In the genomic region with DNA sequence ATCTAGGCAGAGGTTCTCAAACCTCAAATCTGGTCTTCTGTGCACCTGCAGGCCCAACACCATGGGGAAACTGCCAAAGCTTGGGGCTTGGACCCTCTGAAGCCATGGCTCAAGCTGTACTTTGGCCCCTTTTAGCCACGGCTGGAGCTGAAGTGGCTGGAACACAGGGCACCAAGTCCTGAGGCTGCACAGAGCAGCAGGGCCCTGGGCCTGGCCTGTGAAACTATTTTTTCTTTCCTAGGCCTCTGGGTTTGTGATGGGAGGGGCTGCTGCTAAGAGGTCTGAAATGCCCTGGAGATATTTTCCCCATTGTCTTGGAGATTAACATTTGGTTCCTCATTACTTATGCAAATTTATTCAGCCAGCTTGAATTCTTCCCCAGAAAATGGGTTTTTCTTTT, we compare ENCODE assay signal across 37 cellular contexts.
"Had no signal": no experiment of that assay in that cellular context is flagged by ENCODE, and none has a peak within 500 bp of the region (broad histone marks: within the 10 kb centered on the region; RNA-seq: fewer than 3 reads in every experiment).

No MANE protein-coding gene starts in this region.

- H3K4me3 ChIP-seq: adrenal gland, cardiac muscle cell, coronary artery, dorsolateral prefrontal cortex, left lung, pancreas, prostate gland, sigmoid colon, upper lobe of left lung, vagina had no signal

- H3K36me3 Mint-ChIP-seq: brain had no signal

- H3K36me3 ChIP-seq: adrenal gland, cardiac muscle cell, left lung, pancreas, prostate gland, sigmoid colon, upper lobe of left lung, vagina had no signal

- H3K4me1 Mint-ChIP-seq: activated naive CD8-positive, alpha-beta T cell treated with anti-CD3 and anti-CD28 coated beads for 36 hours; brain; naive B cell; nephron progenitor cell; stimulated activated memory B cell treated with anti-CD40 and anti-IgM and Interleukin-4, amounts not matched to agents 10 μg/mL and 1 μg/mL and 100 μg/mL, for 72 hours; stimulated activated naive CD8-positive, alpha-beta T cell treated with anti-CD3 and anti-CD28 coated beads, Interleukin-15, amount 100 ng/mL, for 72 hours had no signal

- FAIRE-seq: pancreas, small intestine had no signal

- H3K27me3 Mint-ChIP-seq: activated naive CD8-positive, alpha-beta T cell treated with anti-CD3 and anti-CD28 coated beads for 36 hours; brain; naive B cell; stimulated activated memory B cell treated with anti-CD40 and anti-IgM and Interleukin-4, amounts not matched to agents 10 μg/mL and 1 μg/mL and 100 μg/mL, for 72 hours; stimulated activated naive CD8-positive, alpha-beta T cell treated with anti-CD3 and anti-CD28 coated beads, Interleukin-15, amount 100 ng/mL, for 72 hours had no signal

- H3K27ac ChIP-seq: adrenal gland, cardiac muscle cell, coronary artery, dorsolateral prefrontal cortex, left lung, pancreas, prostate gland, sigmoid colon, upper lobe of left lung, vagina had no signal

- H3K4me1 ChIP-seq: adrenal gland, left lung, pancreas, prostate gland, sigmoid colon, upper lobe of left lung, vagina had no signal

- H3K9me3 ChIP-seq: adrenal gland, pancreas, prostate gland, upper lobe of left lung, vagina had no signal

- H3K27me3 ChIP-seq: adrenal gland, cardiac muscle cell, dorsolateral prefrontal cortex, left lung, pancreas, sigmoid colon, upper lobe of left lung, vagina had no signal

- H3K27ac Mint-ChIP-seq: activated naive CD4-positive, alpha-beta T cell treated with anti-CD3 and anti-CD28 coated beads for 36 hours; activated naive CD8-positive, alpha-beta T cell treated with anti-CD3 and anti-CD28 coated beads for 36 hours; mesothelial cell of epicardium; naive B cell; nephron progenitor cell; stimulated activated memory B cell treated with anti-CD40 and anti-IgM and Interleukin-4, amounts not matched to agents 10 μg/mL and 1 μg/mL and 100 μg/mL, for 72 hours; T-helper 2 cell treated with Interferon-gamma antibody and Interleukin-4, amounts not matched to agents 5 μg/mL and 100 μg/mL, for 36 hours had no signal

- ATAC-seq: left lung; pancreas; stimulated activated memory B cell treated with anti-CD40 and anti-IgM and Interleukin-4, amounts not matched to agents 10 μg/mL and 1 μg/mL and 100 μg/mL, for 72 hours; stimulated activated naive CD8-positive, alpha-beta T cell treated with anti-CD3 and anti-CD28 coated beads, Interleukin-15, amount 100 ng/mL, for 72 hours had no signal

- DNase-seq: activated CD4-positive, alpha-beta T cell treated with anti-CD3 and anti-CD28 coated beads for 4 hours; activated CD4-positive, alpha-beta T cell treated with anti-CD3 and anti-CD28 coated beads, Interleukin-2, amount 50 U/mL, for 4 hours; activated CD4-positive, CD25-positive, alpha-beta regulatory T cell; activated effector memory CD4-positive, alpha-beta T cell treated with Interleukin-2 at 50 U/mL for 16 hours; activated naive CD4-positive, alpha-beta T cell treated with anti-CD3 and anti-CD28 coated beads for 36 hours; activated naive CD8-positive, alpha-beta T cell treated with anti-CD3 and anti-CD28 coated beads for 36 hours; activated T-cell treated with anti-CD3 and anti-CD28 coated beads for 4 hours; adrenal gland; aorta; cerebellar nuclear complex; dorsolateral prefrontal cortex; effector memory CD4-positive, alpha-beta T cell; head of caudate nucleus; hypothalamus; kidney glomerular epithelial cell; left lung; naive B cell; nephron progenitor cell; nucleus accumbens; pancreas; retina; sigmoid colon; stimulated activated CD4-positive, alpha-beta T cell treated with anti-CD3 and anti-CD28 coated beads, Interleukin-4, amount 100 ng/mL, for 4 hours; stimulated activated CD8-positive, alpha-beta memory T cell treated with anti-CD3 and anti-CD28 coated beads, Interleukin-4, amount 100 ng/mL, for 48 hours; stimulated activated naive CD8-positive, alpha-beta T cell treated with anti-CD3 and anti-CD28 coated beads, Interleukin-15, amount 100 ng/mL, for 72 hours; substantia nigra; T-helper 1 cell; upper lobe of left lung had no signal

- H3K4me3 Mint-ChIP-seq: activated naive CD4-positive, alpha-beta T cell treated with anti-CD3 and anti-CD28 coated beads for 36 hours; activated naive CD8-positive, alpha-beta T cell treated with anti-CD3 and anti-CD28 coated beads for 36 hours; brain; mesothelial cell of epicardium; nephron progenitor cell; stimulated activated memory B cell treated with anti-CD40 and anti-IgM and Interleukin-4, amounts not matched to agents 10 μg/mL and 1 μg/mL and 100 μg/mL, for 72 hours; stimulated activated naive CD8-positive, alpha-beta T cell treated with anti-CD3 and anti-CD28 coated beads, Interleukin-15, amount 100 ng/mL, for 72 hours; T-helper 2 cell treated with Interferon-gamma antibody and Interleukin-4, amounts not matched to agents 5 μg/mL and 100 μg/mL, for 36 hours had no signal
